ENCODE assay signal across 8 cellular contexts in genomic region chr10:77173615-77174461, GRCh38.
DNase-seq lines count a peak whose midpoint lies in the region; ATAC-seq and TF ChIP-seq lines count a peak whose summit lies in the region.

No MANE protein-coding gene starts in this region.

- H3K4me2 ChIP-seq in PC-3 (ENCODE audit: low read length) (no peak overlapping the region), fibroblast of lung (ENCODE audit: extremely low read depth, insufficient read depth, low read length) (no peak overlapping the region)

- H3K36me3 ChIP-seq in PC-3 (ENCODE audit: low read depth, low read length) (no peaks in the 10 kb centered on the region), fibroblast of lung (ENCODE audit: control insufficient read depth, insufficient read depth, low read length) (no peaks in the 10 kb centered on the region)

- H3K27me3 Mint-ChIP-seq in activated T-cell treated with anti-CD3 and anti-CD28 coated beads, Interleukin-2, amount 50 U/mL, for 4 hours (ENCODE audit: low read depth) = peaks cover under 1% of the 10 kb centered on the region
- H3K27me3 Mint-ChIP-seq in nephron (ENCODE audit: low read depth) = peaks cover 9% of the 10 kb centered on the region

- no peak overlapping the region for H3K4me3 Mint-ChIP-seq in activated T-cell treated with anti-CD3 and anti-CD28 coated beads, Interleukin-2, amount 50 U/mL, for 4 hours
- H3K4me3 Mint-ChIP-seq in nephron = no peak overlapping the region

- H2AFZ ChIP-seq in PC-3 (ENCODE audit: low read length) (no peak overlapping the region), fibroblast of lung (ENCODE audit: low read length) (no peak overlapping the region)

- peaks cover under 1% of the 10 kb centered on the region for H3F3A ChIP-seq in PC-3 (ENCODE audit: low read length, unreplicated experiment)

- DNase-seq in NK-92 treated with Interleukin-12 subunit alpha and Interleukin-12 subunit beta, amount 100 ng/mL, for 24 hours (lab: John Stamatoyannopoulos, UW) = peak; percentile 18
- DNase-seq in NK-92 (lab: John Stamatoyannopoulos, UW; ENCODE audit: unreplicated experiment) (no peak), HT1080 (ENCODE audit: low read depth) (peak; percentile 79), PC-3 (peak; percentile 100), fibroblast of lung (ENCODE audit: low read depth in 2 of 2) (peak; percentile 63 to 85)
- DNase-seq in activated T-cell treated with anti-CD3 and anti-CD28 coated beads, Interleukin-2, amount 50 U/mL, for 4 hours = peak; percentile 57
- DNase-seq in stimulated activated naive CD8-positive, alpha-beta T cell treated with anti-CD3 and anti-CD28 coated beads, Interleukin-15, Interleukin-2, amounts not matched to agents 100 U/mL and 50 U/mL, for 24 hours = peak; percentile 77

- H3K4me1 ChIP-seq in PC-3 (ENCODE audit: insufficient read depth, low read length) (peaks cover 16% of the 10 kb centered on the region), fibroblast of lung (ENCODE audit: control insufficient read depth, extremely low read depth, insufficient read depth, low read length) (peaks cover 2% of the 10 kb centered on the region)

- POLR2A ChIA-PET in PC-3 (lab: Charles Lee; ENCODE audit: unreplicated experiment) = interaction anchor here (0.5 to 1.1 kb wide), 6 partner anchors 9 to 523 kb away, joined by 3 to 4 read pairs (median 4); no protein-coding TSS in a partner anchor

- intact Hi-C loops in PC-3 (cut with micrococcal nuclease) = loop anchor here (1.0 to 2.0 kb wide), 6 partner anchors 69 to 537 kb away; no protein-coding TSS in a partner anchor

- peak; percentile 78 for ATAC-seq in PC-3
- peak in 1 of 2 donors; percentile 57 for ATAC-seq in activated T-cell treated with anti-CD3 and anti-CD28 coated beads, Interleukin-2, amount 50 U/mL, for 4 hours
- peak; percentile 67 for ATAC-seq in stimulated activated naive CD8-positive, alpha-beta T cell treated with anti-CD3 and anti-CD28 coated beads, Interleukin-15, Interleukin-2, amounts not matched to agents 100 U/mL and 50 U/mL, for 24 hours

- no peaks in the 10 kb centered on the region for H3K9me3 Mint-ChIP-seq in activated T-cell treated with anti-CD3 and anti-CD28 coated beads, Interleukin-2, amount 50 U/mL, for 4 hours
- H3K9me3 Mint-ChIP-seq in nephron = peaks cover 2% of the 10 kb centered on the region

- H3K79me2 ChIP-seq in PC-3 (ENCODE audit: low read length) (no peaks in the 10 kb centered on the region), fibroblast of lung (ENCODE audit: control insufficient read depth, insufficient read depth, low read length) (no peaks in the 10 kb centered on the region)

- H3K27ac Mint-ChIP-seq in nephron = no peak overlapping the region

- H3K4me1 Mint-ChIP-seq in activated T-cell treated with anti-CD3 and anti-CD28 coated beads, Interleukin-2, amount 50 U/mL, for 4 hours (ENCODE audit: low read depth) = no peaks in the 10 kb centered on the region
- H3K4me1 Mint-ChIP-seq in nephron = no peaks in the 10 kb centered on the region

- H4K20me1 ChIP-seq in PC-3 (ENCODE audit: low read length) = no peaks in the 10 kb centered on the region
- H4K20me1 ChIP-seq in fibroblast of lung (ENCODE audit: control insufficient read depth, extremely low read depth, insufficient read depth, low read length) = no peaks in the 10 kb centered on the region

- CTCF ChIA-PET in PC-3 (lab: Charles Lee) = interaction anchor here (0.5 to 2.9 kb wide), 36 partner anchors 8 to 538 kb away, joined by 3 to 36 read pairs (median 4); no protein-coding TSS in a partner anchor

- H3K27me3 ChIP-seq in PC-3 (ENCODE audit: low read length) (no peaks in the 10 kb centered on the region), fibroblast of lung (ENCODE audit: control insufficient read depth, insufficient read depth, low read length) (no peaks in the 10 kb centered on the region)

- TF ChIP-seq CTCF in PC-3 (conservative IDR thresholded peaks at IDR 0.05; ENCODE audit: low read depth, low read length) (peak; percentile 100), fibroblast of lung (conservative IDR thresholded peaks at IDR 0.05 in 1 of 2, IDR thresholded peaks at IDR 0.05 in 1 of 2; ENCODE audit: low read depth in 1 of 2, low read length in 2 of 2) (peak; percentile 92 to 96), nephron (IDR thresholded peaks at IDR 0.05; ENCODE audit: unreplicated experiment in 3 of 3) (peak; percentile 90 to 93 (median 91))

- H3K36me3 Mint-ChIP-seq in activated T-cell treated with anti-CD3 and anti-CD28 coated beads, Interleukin-2, amount 50 U/mL, for 4 hours (ENCODE audit: insufficient read depth) = no peaks in the 10 kb centered on the region
- no peaks in the 10 kb centered on the region for H3K36me3 Mint-ChIP-seq in nephron (ENCODE audit: low read depth)

- H3K27ac ChIP-seq in PC-3 (ENCODE audit: low read length) (no peak overlapping the region), fibroblast of lung (ENCODE audit: insufficient read depth, low read length) (no peak overlapping the region)

- H3K4me3 ChIP-seq in PC-3 (ENCODE audit: low read length) (no peak overlapping the region), fibroblast of lung (replicated peaks in 1 of 4; ENCODE audit: control extremely low read depth in 1 of 4, insufficient read depth in 1 of 4, low read depth in 3 of 4, low read length in 4 of 4) (no peak overlapping the region)

- no peak overlapping the region for H3K9ac ChIP-seq in PC-3 (ENCODE audit: low read length)
- no peak overlapping the region for H3K9ac ChIP-seq in fibroblast of lung (ENCODE audit: insufficient read depth, low read length)

- BruUV-seq in PC-3 (replicated peaks; lab: Mats Ljungman, UMichigan) = no TSS peak

- no peaks in the 10 kb centered on the region for H3K9me2 ChIP-seq in PC-3 (replicated peaks; ENCODE audit: low read length)

- H3K9me3 ChIP-seq in PC-3 (ENCODE audit: low read length) (no peaks in the 10 kb centered on the region), fibroblast of lung (ENCODE audit: control insufficient read depth, insufficient read depth, low read depth, low read length) (no peaks in the 10 kb centered on the region)
